Comparison of ENCODE assay signal across 18 cellular contexts in genomic region chr15:39344662-39345141, GRCh38.
DNase-seq lines count a peak whose midpoint lies in the region; ATAC-seq, FAIRE-seq and TF ChIP-seq lines count a peak whose summit lies in the region.
"Had no signal": no experiment of that assay in that cellular context is flagged by ENCODE, and none has a peak within 500 bp of the region (broad histone marks: within the 10 kb centered on the region; RNA-seq: fewer than 3 reads in every experiment).

No MANE protein-coding gene starts in this region.

- no peaks in the 10 kb centered on the region for H3K36me3 ChIP-seq in IMR-90 (ENCODE audit: control insufficient read depth, insufficient read depth, low read length)
- H3K36me3 ChIP-seq in SJSA1, result no peaks in the 10 kb centered on the region
- H3K36me3 ChIP-seq in iPS-20b (ENCODE audit: insufficient read depth, low read depth, low read length), result no peaks in the 10 kb centered on the region
- H3K36me3 ChIP-seq in kidney (ENCODE audit: control insufficient read depth in 1 of 2, insufficient read depth in 2 of 2, low read length in 2 of 2), result no peaks in the 10 kb centered on the region
- H3K36me3 ChIP-seq: cardiac muscle cell, thoracic aorta had no signal

- CTCF ChIA-PET in IMR-90 (lab: Yijun Ruan, JAX), result interaction anchor here (0.5 kb wide), 1 partner anchor 9 kb away, joined by 4 read pairs; no protein-coding TSS in a partner anchor

- no peak for TF ChIP-seq CTCF in IMR-90 (conservative IDR thresholded peaks at IDR 0.05; ENCODE audit: low read depth, low read length)
- TF ChIP-seq CTCF in kidney (IDR thresholded peaks at IDR 0.05; ENCODE audit: borderline replicate concordance, extremely low read depth, insufficient read depth), result no peak

- H4K8ac ChIP-seq in IMR-90 (ENCODE audit: low read depth in 2 of 2, low read length in 2 of 2), result no peak overlapping the region

- H3K18ac ChIP-seq in IMR-90 (ENCODE audit: low read depth, low read length), result no peak overlapping the region

- dilution Hi-C loops in IMR-90 (cut with HindIII; ENCODE audit: low sequenced_read_pairs, unreplicated experiment), result no loop called here

- WGBS in IMR-90 (ENCODE audit: extremely low coverage in 2 of 2, insufficient read length in 1 of 2), 2 experiments, result no CpG with 5 or more reads among the region's 3 CpGs

- H3K9me3 ChIP-seq in IMR-90 (ENCODE audit: control insufficient read depth, insufficient read depth, low read length) (no peaks in the 10 kb centered on the region; the same call in none of the 2 replicates), SJSA1 (replicated peaks) (no peaks in the 10 kb centered on the region), iPS-20b (ENCODE audit: insufficient read depth, low read depth, low read length) (peaks cover 15% of the 10 kb centered on the region), kidney (ENCODE audit: control insufficient read depth in 1 of 2, low read length in 2 of 2) (no peaks in the 10 kb centered on the region)
- H3K9me3 ChIP-seq: thoracic aorta had no signal

- peak; percentile 73 for DNase-seq in GM04503 (ENCODE audit: low read depth)
- no peak for DNase-seq in IMR-90
- DNase-seq in SJSA1 (ENCODE audit: low read depth in 1 of 2, low spot score in 2 of 2), result no peak
- no peak for DNase-seq in kidney
- no peak for DNase-seq in kidney glomerular epithelial cell (lab: John Stamatoyannopoulos, UW)
- DNase-seq: dorsolateral prefrontal cortex; MM.1S; nephron progenitor cell; SHP77; stimulated activated CD4-positive, alpha-beta T cell treated with anti-CD3 and anti-CD28 coated beads, Interleukin-12 subunit alpha, Interleukin-12 subunit beta, amount 100 ng/mL, for 4 hours had no signal

- no peak overlapping the region for H4K91ac ChIP-seq in IMR-90 (ENCODE audit: insufficient read depth, low read depth, low read length)

- no peaks in the 10 kb centered on the region for H3K9me1 ChIP-seq in IMR-90 (ENCODE audit: insufficient read depth, low read length)

- no peaks in the 10 kb centered on the region for H3K27me3 ChIP-seq in IMR-90 (ENCODE audit: control insufficient read depth, insufficient read depth, low read length)
- H3K27me3 ChIP-seq in SJSA1 (replicated peaks), result no peaks in the 10 kb centered on the region
- no peaks in the 10 kb centered on the region for H3K27me3 ChIP-seq in iPS-20b (ENCODE audit: insufficient read depth, low read length)
- H3K27me3 ChIP-seq: cardiac muscle cell, dorsolateral prefrontal cortex had no signal

- H3K9ac ChIP-seq in IMR-90 (ENCODE audit: low read depth, low read length), result no peak overlapping the region
- H3K9ac ChIP-seq in iPS-20b (ENCODE audit: low read depth, low read length), result no peak overlapping the region
- no peak overlapping the region for H3K9ac ChIP-seq in kidney (ENCODE audit: low read length in 2 of 2)

- H2AFZ ChIP-seq in IMR-90 (replicated peaks; ENCODE audit: low read length, poor library complexity), result no peak overlapping the region

- no peak for TF ChIP-seq RAD21 in IMR-90 (IDR thresholded peaks at IDR 0.05; ENCODE audit: low read length)

- H2BK120ac ChIP-seq in IMR-90 (ENCODE audit: low read depth, low read length), result no peak overlapping the region

- no peak overlapping the region for H3K4ac ChIP-seq in IMR-90 (ENCODE audit: low read depth, low read length)

- peak overlapping the region; percentile 45; the same call in 1 of the 2 replicates for H4K5ac ChIP-seq in IMR-90 (ENCODE audit: low read depth, low read length)

- no peak overlapping the region for H3K27ac ChIP-seq in IMR-90 (ENCODE audit: insufficient read depth, low read length)
- peak overlapping the region; percentile 33; the same call in 1 of the 2 replicates for H3K27ac ChIP-seq in SJSA1
- H3K27ac ChIP-seq in iPS-20b (ENCODE audit: low read length), result peak overlapping the region; percentile 1
- H3K27ac ChIP-seq in kidney (ENCODE audit: low read depth in 2 of 2, low read length in 2 of 2), result no peak overlapping the region
- H3K27ac ChIP-seq: cardiac muscle cell, dorsolateral prefrontal cortex, thoracic aorta, VCaP had no signal

- no peak overlapping the region for H2AK5ac ChIP-seq in IMR-90 (ENCODE audit: low read depth, low read length)

- no peak overlapping the region for H3K23ac ChIP-seq in IMR-90 (ENCODE audit: low read depth, low read length)

- no peak overlapping the region for H3K14ac ChIP-seq in IMR-90 (replicated peaks; ENCODE audit: low read depth, low read length)

- H3K4me2 ChIP-seq in IMR-90 (ENCODE audit: low read depth, low read length), result no peak overlapping the region

- POLR2A ChIA-PET in IMR-90 (lab: Charles Lee; ENCODE audit: unreplicated experiment), result interaction anchor here (0.6 to 1.2 kb wide), 2 partner anchors 236 to 238 kb away, joined by 3 read pairs; partner anchors contain the start of gene THBS1

- H3K4me1 ChIP-seq in IMR-90 (ENCODE audit: control insufficient read depth, insufficient read depth, low read length), result no peaks in the 10 kb centered on the region
- H3K4me1 ChIP-seq in SJSA1 (replicated peaks), result peaks cover 13% of the 10 kb centered on the region; the same call in 1 of the 2 replicates
- H3K4me1 ChIP-seq in iPS-20b (ENCODE audit: insufficient read depth, low read length), result peaks cover 10% of the 10 kb centered on the region; the same call in 1 of the 2 replicates
- no peaks in the 10 kb centered on the region for H3K4me1 ChIP-seq in kidney (ENCODE audit: control insufficient read depth in 1 of 2, insufficient read depth in 1 of 2, low read depth in 1 of 2, low read length in 2 of 2)

- H2AK9ac ChIP-seq in IMR-90 (replicated peaks; ENCODE audit: low read depth, low read length, poor library complexity), result no peak overlapping the region

- no peaks in the 10 kb centered on the region for H3K79me1 ChIP-seq in IMR-90 (ENCODE audit: low read depth in 1 of 2, low read length in 2 of 2)

- H4K20me1 ChIP-seq in IMR-90 (ENCODE audit: insufficient read depth, low read length), result no peaks in the 10 kb centered on the region

- ATAC-seq in IMR-90 (ENCODE audit: low read depth) (no peak), GM18511 (IDR thresholded peaks at IDR 0.05; ENCODE audit: unreplicated experiment) (no peak), HG02763 (IDR thresholded peaks at IDR 0.05; ENCODE audit: unreplicated experiment) (no peak)
- ATAC-seq: activated T-helper 17 cell treated with anti-CD3 and anti-CD28 coated beads, Interleukin-2, amount 50 U/mL, for 72 hours; esophagus mucosa had no signal

- in situ Hi-C loops in IMR-90 (cut with MboI; ENCODE audit: low sequenced_read_pairs), result no loop called here

- no peak for TF ChIP-seq POLR2A in IMR-90 (IDR thresholded peaks at IDR 0.05; ENCODE audit: low read depth, low read length)

- intact Hi-C loops in IMR-90 (cut with micrococcal nuclease) (no loop called here), kidney (cut with DNase I) (no loop called here)

- 0 out of 3 replicates have a peak overlapping the region, but pooled peaks have one; percentile 11 for H2BK15ac ChIP-seq in IMR-90 (ENCODE audit: low read depth, low read length)

- H3K4me3 ChIP-seq in IMR-90 (ENCODE audit: insufficient read depth, low read depth, low read length), result no peak overlapping the region
- no peak overlapping the region for H3K4me3 ChIP-seq in SJSA1
- no peak overlapping the region for H3K4me3 ChIP-seq in iPS-20b (ENCODE audit: low read length)
- H3K4me3 ChIP-seq in kidney (ENCODE audit: low read length in 2 of 2), result no peak overlapping the region
- H3K4me3 ChIP-seq: cardiac muscle cell, dorsolateral prefrontal cortex, thoracic aorta had no signal

- no TSS peak for BruUV-seq in IMR-90 (replicated peaks; lab: Mats Ljungman, UMichigan)

- no peak overlapping the region for H3K56ac ChIP-seq in IMR-90 (ENCODE audit: extremely low read depth, insufficient read depth, low read length)

- no peak overlapping the region for H2BK5ac ChIP-seq in IMR-90 (ENCODE audit: low read depth, low read length, poor library complexity, severe bottlenecking)

- no peak for FAIRE-seq in kidney (lab: Jason Lieb, UNC)

- no peak overlapping the region for H2BK20ac ChIP-seq in IMR-90 (ENCODE audit: low read depth, low read length)

TF ChIP-seq in IMR-90, 13 proteins besides CTCF, POLR2A, EP300 and RAD21:
- TF ChIP-seq MAFK (IDR thresholded peaks at IDR 0.05; ENCODE audit: low read depth, low read length) (no peak), CEBPB (IDR thresholded peaks at IDR 0.05; ENCODE audit: low read depth, low read length) (no peak), NFE2L2 (IDR thresholded peaks at IDR 0.05; ENCODE audit: low read depth, low read length) (no peak), USF2 (IDR thresholded peaks at IDR 0.05; ENCODE audit: low read depth, low read length) (no peak), CHD1 (IDR thresholded peaks at IDR 0.05; ENCODE audit: low read depth, low read length) (no peak), MXI1 (IDR thresholded peaks at IDR 0.05; ENCODE audit: borderline replicate concordance, low read depth, low read length) (no peak), RCOR1 (IDR thresholded peaks at IDR 0.05; ENCODE audit: insufficient replicate concordance, low read length) (no peak), RFX5 (IDR thresholded peaks at IDR 0.05; ENCODE audit: low read depth, low read length) (no peak)

Comparison
In these comparisons a context has a peak if more than half of its experiments do, and no peak if none do; other contexts are left out.
1. H3K27ac ChIP-seq: peak in SJSA1 (single experiment) and iPS-20b (single experiment); none in IMR-90 (single experiment) and kidney (0 of 2).